29 cellular contexts compared by ENCODE assay signal in genomic region chr5:9373586-9373985, GRCh38.
"Had no signal": no experiment of that assay in that cellular context is flagged by ENCODE, and none has a peak within 500 bp of the region (broad histone marks: within the 10 kb centered on the region; RNA-seq: fewer than 3 reads in every experiment).

No MANE protein-coding gene starts in this region.

- ATAC-seq: foreskin keratinocyte; mucosa of descending colon; natural killer cell treated with Interleukin-12 subunit alpha and Interleukin-12 subunit beta and Interleukin-15 and Interleukin-18, amount 100 ng/mL, for 72 hours; stimulated activated memory B cell treated with anti-CD40 and anti-IgM and Interleukin-4, amounts not matched to agents 10 μg/mL and 1 μg/mL and 100 μg/mL, for 72 hours; stimulated activated naive CD8-positive, alpha-beta T cell treated with anti-CD3 and anti-CD28 coated beads, Interleukin-15, amount 100 ng/mL, for 72 hours; WTC11 had no signal

- H3K4me3 ChIP-seq: cardiac muscle cell, colonic mucosa, dorsolateral prefrontal cortex, heart right ventricle, mucosa of descending colon, skin epidermis, thyroid gland, upper lobe of left lung, vagina had no signal

- H3K36me3 ChIP-seq: cardiac muscle cell, colonic mucosa, right lobe of liver, thyroid gland, upper lobe of left lung had no signal

- H3K27me3 ChIP-seq: cardiac muscle cell, colonic mucosa, dorsolateral prefrontal cortex, foreskin keratinocyte, heart right ventricle, right lobe of liver, thyroid gland, upper lobe of left lung, vagina had no signal

- H3K27ac ChIP-seq: cardiac muscle cell, colonic mucosa, dorsolateral prefrontal cortex, foreskin keratinocyte, skin epidermis, thyroid gland, upper lobe of left lung, vagina had no signal

- H3K9me3 ChIP-seq: colonic mucosa, mucosa of descending colon, right lobe of liver, thyroid gland, upper lobe of left lung, vagina had no signal

- DNase-seq: activated CD4-positive, alpha-beta memory T cell treated with anti-CD3 and anti-CD28 coated beads, Interleukin-2, amount 10 ng/mL, durations not matched to agents 7 days and 5 days; activated CD4-positive, alpha-beta T cell treated with anti-CD3 and anti-CD28 coated beads for 1 hour; activated CD4-positive, alpha-beta T cell treated with anti-CD3 and anti-CD28 coated beads, Interleukin-2, amount 10 ng/mL, durations not matched to agents 7 days and 5 days; activated CD8-positive, alpha-beta memory T cell treated with anti-CD3 and anti-CD28 coated beads, Interleukin-2, amount 50 U/mL, for 48 hours; activated gamma-delta T cell treated with Interleukin-2 at 50 U/mL for 16 hours; activated naive CD4-positive, alpha-beta T cell treated with anti-CD3 and anti-CD28 coated beads, Interleukin-2, amount 50 U/mL, for 16 hours; activated T-cell treated with anti-CD3 and anti-CD28 coated beads, Interleukin-2, amount 50 U/mL, for 24 hours; amniotic stem cell; cerebellar nuclear complex; colonic mucosa; dorsolateral prefrontal cortex; effector memory CD4-positive, alpha-beta T cell; foreskin keratinocyte; heart right ventricle; mucosa of descending colon; right lobe of liver; stimulated activated CD4-positive, alpha-beta T cell treated with anti-CD3 and anti-CD28 coated beads, Interleukin-12 subunit alpha, Interleukin-12 subunit beta, amount 100 ng/mL, for 4 hours; stimulated activated CD4-positive, alpha-beta T cell treated with anti-CD3 and anti-CD28 coated beads, Interleukin-4, amount 100 ng/mL, for 4 hours; stimulated activated CD8-positive, alpha-beta memory T cell treated with anti-CD3 and anti-CD28 coated beads, Interleukin-4, amount 100 ng/mL, for 48 hours; stimulated activated naive CD8-positive, alpha-beta T cell treated with anti-CD3 and anti-CD28 coated beads, Interleukin-15, amount 100 ng/mL, for 72 hours; T-helper 2 cell; thyroid gland; upper lobe of left lung had no signal

- H3K4me1 ChIP-seq: colonic mucosa, thyroid gland, upper lobe of left lung, vagina had no signal
